ENCODE assay signal across 1 cellular context in the genomic region with DNA sequence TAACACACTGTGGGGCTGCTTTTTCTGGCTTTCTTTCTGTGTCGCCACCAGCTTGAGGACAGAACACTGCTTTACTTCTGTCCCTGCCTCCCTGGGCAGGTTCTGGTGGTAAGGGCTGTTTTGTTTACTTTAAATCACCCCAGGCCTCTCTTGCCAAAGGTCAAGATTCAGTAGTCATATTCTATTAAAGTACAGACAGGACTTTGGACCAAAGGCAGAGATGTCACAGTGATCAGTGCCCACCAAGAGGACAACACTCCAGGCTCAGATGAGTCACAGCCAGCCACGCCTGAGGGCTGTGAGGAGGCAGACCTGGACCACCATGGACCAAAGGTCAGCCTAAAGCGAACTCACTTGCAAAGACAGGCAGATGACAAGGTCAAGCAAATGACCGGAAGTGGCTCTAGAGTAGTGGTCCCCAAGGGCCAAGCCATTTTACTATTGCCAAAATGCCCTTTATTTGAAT.
A peak's percentile ranks its signal among the peaks of the same experiment; 100 is the strongest.
TF ChIP-seq lines count a peak whose summit lies in the region.

No MANE protein-coding gene starts in this region.

TF ChIP-seq in liver, 16 proteins besides CTCF, POLR2A, EP300 and RAD21 (continued from another document):
- TF ChIP-seq, protein P1, sequence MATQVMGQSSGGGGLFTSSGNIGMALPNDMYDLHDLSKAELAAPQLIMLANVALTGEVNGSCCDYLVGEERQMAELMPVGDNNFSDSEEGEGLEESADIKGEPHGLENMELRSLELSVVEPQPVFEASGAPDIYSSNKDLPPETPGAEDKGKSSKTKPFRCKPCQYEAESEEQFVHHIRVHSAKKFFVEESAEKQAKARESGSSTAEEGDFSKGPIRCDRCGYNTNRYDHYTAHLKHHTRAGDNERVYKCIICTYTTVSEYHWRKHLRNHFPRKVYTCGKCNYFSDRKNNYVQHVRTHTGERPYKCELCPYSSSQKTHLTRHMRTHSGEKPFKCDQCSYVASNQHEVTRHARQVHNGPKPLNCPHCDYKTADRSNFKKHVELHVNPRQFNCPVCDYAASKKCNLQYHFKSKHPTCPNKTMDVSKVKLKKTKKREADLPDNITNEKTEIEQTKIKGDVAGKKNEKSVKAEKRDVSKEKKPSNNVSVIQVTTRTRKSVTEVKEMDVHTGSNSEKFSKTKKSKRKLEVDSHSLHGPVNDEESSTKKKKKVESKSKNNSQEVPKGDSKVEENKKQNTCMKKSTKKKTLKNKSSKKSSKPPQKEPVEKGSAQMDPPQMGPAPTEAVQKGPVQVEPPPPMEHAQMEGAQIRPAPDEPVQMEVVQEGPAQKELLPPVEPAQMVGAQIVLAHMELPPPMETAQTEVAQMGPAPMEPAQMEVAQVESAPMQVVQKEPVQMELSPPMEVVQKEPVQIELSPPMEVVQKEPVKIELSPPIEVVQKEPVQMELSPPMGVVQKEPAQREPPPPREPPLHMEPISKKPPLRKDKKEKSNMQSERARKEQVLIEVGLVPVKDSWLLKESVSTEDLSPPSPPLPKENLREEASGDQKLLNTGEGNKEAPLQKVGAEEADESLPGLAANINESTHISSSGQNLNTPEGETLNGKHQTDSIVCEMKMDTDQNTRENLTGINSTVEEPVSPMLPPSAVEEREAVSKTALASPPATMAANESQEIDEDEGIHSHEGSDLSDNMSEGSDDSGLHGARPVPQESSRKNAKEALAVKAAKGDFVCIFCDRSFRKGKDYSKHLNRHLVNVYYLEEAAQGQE (IDR thresholded peaks at IDR 0.05) = no peak
- TF ChIP-seq RXRA (IDR thresholded peaks at IDR 0.05) = peak; percentile 55 to 76
- peak; percentile 87 for TF ChIP-seq SP1 (IDR thresholded peaks at IDR 0.05)
- TF ChIP-seq YY1 (IDR thresholded peaks at IDR 0.05) = no peak
- peak; percentile 5 for TF ChIP-seq FOXA1 (IDR thresholded peaks at IDR 0.05)
- no peak for TF ChIP-seq FOXA2 (IDR thresholded peaks at IDR 0.05)
TF ChIP-seq in liver: peak in this region for 8.
